Comparison of ENCODE assay signal across 8 cellular contexts in genomic region chr1:25642710-25643109, GRCh38. TPM values are rescaled to one million over a fixed set of nuclear protein-coding genes. Genes with fewer than 3 reads are reported as not detected.
DNase-seq lines count a peak whose midpoint lies in the region; ATAC-seq and TF ChIP-seq lines count a peak whose summit lies in the region.

No MANE protein-coding gene starts in this region.

- peaks cover 6% of the 10 kb centered on the region; the same call in 1 of the 2 replicates for H3K4me1 ChIP-seq in IMR-90 (ENCODE audit: control insufficient read depth, insufficient read depth, low read length)

- H3K9me3 ChIP-seq in IMR-90 (ENCODE audit: control insufficient read depth, insufficient read depth, low read length) = no peaks in the 10 kb centered on the region

- no peak for TF ChIP-seq CTCF in IMR-90 (conservative IDR thresholded peaks at IDR 0.05; ENCODE audit: low read depth, low read length)
- no peak for TF ChIP-seq CTCF in fibroblast of pulmonary artery (IDR thresholded peaks at IDR 0.05; ENCODE audit: low read length, missing control alignments)

- H3K4me3 ChIP-seq in IMR-90 (ENCODE audit: insufficient read depth, low read depth, low read length) (no peak overlapping the region), fibroblast of pulmonary artery (replicated peaks; ENCODE audit: low read depth, low read length) (no peak overlapping the region)

- H3K9ac ChIP-seq in IMR-90 (ENCODE audit: low read depth, low read length) = no peak overlapping the region

- in situ Hi-C loops in IMR-90 (cut with MboI; ENCODE audit: low sequenced_read_pairs) = no loop called here

- H3K27me3 ChIP-seq in IMR-90 (ENCODE audit: control insufficient read depth, insufficient read depth, low read length) = no peaks in the 10 kb centered on the region

- H3K23ac ChIP-seq in IMR-90 (ENCODE audit: low read depth, low read length) = no peak overlapping the region

- intact Hi-C loops in IMR-90 (cut with micrococcal nuclease) = no loop called here

- H2AFZ ChIP-seq in IMR-90 (replicated peaks; ENCODE audit: low read length, poor library complexity) = peak overlapping the region; percentile 18

- peak overlapping the region; percentile 14; the same call in 1 of the 2 replicates for H3K4ac ChIP-seq in IMR-90 (ENCODE audit: low read depth, low read length)

- peak; percentile 50; the same call in 1 of the 2 replicates for ATAC-seq in IMR-90 (ENCODE audit: low read depth)
- no peak for ATAC-seq in HG02885 (IDR thresholded peaks at IDR 0.05; ENCODE audit: poor library complexity, unreplicated experiment)
- ATAC-seq in HG03025 (IDR thresholded peaks at IDR 0.05; ENCODE audit: low FRiP score, unreplicated experiment) = no peak

- DNase-seq in EH (ENCODE audit: low read depth) = peak; percentile 21
- DNase-seq in IMR-90 = peak; percentile 70
- peak; percentile 80 for DNase-seq in activated CD8-positive, alpha-beta memory T cell treated with anti-CD3 and anti-CD28 coated beads, Interleukin-2, amount 50 U/mL, for 48 hours
- DNase-seq in fibroblast of pulmonary artery (ENCODE audit: low read depth) = peak; percentile 68
- DNase-seq in stimulated activated CD8-positive, alpha-beta memory T cell treated with anti-CD3 and anti-CD28 coated beads, Interleukin-2, amount 100 ng/mL, for 48 hours (ENCODE audit: low read depth in 2 of 2) = peak; percentile 49 to 54
- no peak for DNase-seq in EL

- CTCF ChIA-PET in IMR-90 (lab: Yijun Ruan, JAX) = no interaction called here

- 33% methylated on average over 3 of the region's 7 CpGs; no CpG with 5 or more reads in 1 of the 2 experiments for WGBS in IMR-90 (ENCODE audit: extremely low coverage in 2 of 2, insufficient read length in 1 of 2), 2 experiments

- no peak overlapping the region for H2BK20ac ChIP-seq in IMR-90 (ENCODE audit: low read depth, low read length)

- H4K5ac ChIP-seq in IMR-90 (ENCODE audit: low read depth, low read length) = no peak overlapping the region

- dilution Hi-C loops in IMR-90 (cut with HindIII; ENCODE audit: low sequenced_read_pairs, unreplicated experiment) = no loop called here

- no peak overlapping the region for H2BK15ac ChIP-seq in IMR-90 (ENCODE audit: low read depth, low read length)

- H3K18ac ChIP-seq in IMR-90 (ENCODE audit: low read depth, low read length) = no peak overlapping the region; the same call in 1 of the 2 replicates

- H4K91ac ChIP-seq in IMR-90 (ENCODE audit: insufficient read depth, low read depth, low read length) = no peak overlapping the region

- no peak overlapping the region for H2BK120ac ChIP-seq in IMR-90 (ENCODE audit: low read depth, low read length)

- H3K56ac ChIP-seq in IMR-90 (ENCODE audit: extremely low read depth, insufficient read depth, low read length) = no peak overlapping the region

- no peak for TF ChIP-seq RAD21 in IMR-90 (IDR thresholded peaks at IDR 0.05; ENCODE audit: low read length)

- peaks cover 0 to 6% of the 10 kb centered on the region in 2 experiments; a peak in 2 of 4 replicates for H3K79me1 ChIP-seq in IMR-90 (ENCODE audit: low read depth in 1 of 2, low read length in 2 of 2)

- H3K4me2 ChIP-seq in IMR-90 (ENCODE audit: low read depth, low read length) = peak overlapping the region; percentile 48

- H4K8ac ChIP-seq in IMR-90 (ENCODE audit: low read depth in 2 of 2, low read length in 2 of 2) = no peak overlapping the region

- peaks cover 20% of the 10 kb centered on the region for H4K20me1 ChIP-seq in IMR-90 (ENCODE audit: insufficient read depth, low read length)

- no peak overlapping the region for H2AK9ac ChIP-seq in IMR-90 (replicated peaks; ENCODE audit: low read depth, low read length, poor library complexity)

- H2AK5ac ChIP-seq in IMR-90 (ENCODE audit: low read depth, low read length) = no peak overlapping the region

- POLR2A ChIA-PET in IMR-90 (lab: Charles Lee; ENCODE audit: unreplicated experiment) = no interaction called here

- no peak for TF ChIP-seq POLR2A in IMR-90 (IDR thresholded peaks at IDR 0.05; ENCODE audit: low read depth, low read length)

- H3K27ac ChIP-seq in IMR-90 (ENCODE audit: insufficient read depth, low read length) = no peak overlapping the region; the same call in 1 of the 2 replicates

- H3K9me1 ChIP-seq in IMR-90 (ENCODE audit: insufficient read depth, low read length) = peaks cover 7% of the 10 kb centered on the region; the same call in 1 of the 2 replicates

- peaks cover 10% of the 10 kb centered on the region; the same call in 1 of the 2 replicates for H3K36me3 ChIP-seq in IMR-90 (ENCODE audit: control insufficient read depth, insufficient read depth, low read length)

- no peak overlapping the region; the same call in 1 of the 2 replicates for H3K14ac ChIP-seq in IMR-90 (replicated peaks; ENCODE audit: low read depth, low read length)

- H2BK5ac ChIP-seq in IMR-90 (ENCODE audit: low read depth, low read length, poor library complexity, severe bottlenecking) = no peak overlapping the region

- no TSS peak for BruUV-seq in IMR-90 (replicated peaks; lab: Mats Ljungman, UMichigan)

TF ChIP-seq in IMR-90, 13 proteins besides CTCF, POLR2A, EP300 and RAD21:
- TF ChIP-seq SMC3 (IDR thresholded peaks at IDR 0.05; ENCODE audit: low read depth, low read length) = no peak
- TF ChIP-seq BHLHE40 (IDR thresholded peaks at IDR 0.05; ENCODE audit: low read depth, low read length) = no peak

RNA-seq across cellular contexts. Expression of gene MAN1C1, which starts 26.1 kb away (rescaled TPM):
- total RNA-seq in IMR-90 (2012; rRNA removed) = 2.5 and 3.2 TPM in 2 replicates
- 9.6 and 11.3 TPM in 2 replicates for polyA plus RNA-seq in IMR-90 (2012; rRNA removed)
- 9.4 and 14.0 TPM in 2 replicates for polyA plus RNA-seq in IMR-90 (2012; cell fraction: cytosol; rRNA removed)
- polyA plus RNA-seq in IMR-90 (2012; cell fraction: nucleus; rRNA removed; ENCODE audit: low replicate concordance) = 9.7 and 11.2 TPM in 2 replicates
